Comparison of ENCODE assay signal across 23 cellular contexts in the genomic region with DNA sequence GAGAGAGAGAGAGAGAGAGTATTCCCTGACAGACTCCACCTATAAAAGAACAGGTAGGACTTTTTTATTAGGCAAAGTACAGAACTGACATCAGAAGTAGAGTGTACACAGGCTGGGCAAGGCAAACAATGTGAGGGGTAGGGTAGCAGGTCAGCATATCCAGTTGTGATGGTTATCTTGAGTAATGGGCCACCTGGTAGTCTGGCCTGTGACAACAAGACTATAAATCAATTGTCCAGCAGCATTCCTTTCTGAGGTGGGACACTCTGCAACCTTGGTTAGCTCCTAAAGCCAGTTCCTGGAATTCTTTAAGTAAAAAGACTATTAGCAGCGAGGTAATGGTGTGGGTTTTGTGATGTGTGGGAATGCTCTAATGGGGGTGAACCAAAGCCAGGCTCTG. TPM values are rescaled to one million over a fixed set of nuclear protein-coding genes. Genes with fewer than 3 reads are reported as not detected.
DNase-seq lines count a peak whose midpoint lies in the region; TF ChIP-seq lines count a peak whose summit lies in the region.
"Had no signal": no experiment of that assay in that cellular context is flagged by ENCODE, and none has a peak within 500 bp of the region (broad histone marks: within the 10 kb centered on the region; RNA-seq: fewer than 3 reads in every experiment).

No MANE protein-coding gene starts in this region.

- no TSS peak for BruUV-seq in PC-9 (replicated peaks; lab: Mats Ljungman, UMichigan)

- H3K27ac ChIP-seq in PC-9 (peak overlapping the region; percentile 72), hepatocyte (peak overlapping the region; percentile 92), prostate gland (peak overlapping the region; percentile 76 to 79)
- H3K27ac ChIP-seq: heart left ventricle had no signal

- peaks cover 27% of the 10 kb centered on the region for H3K4me1 ChIP-seq in PC-9 (replicated peaks; ENCODE audit: insufficient read depth)
- peaks cover 6% of the 10 kb centered on the region for H3K4me1 ChIP-seq in hepatocyte (ENCODE audit: insufficient read depth)
- H3K4me1 ChIP-seq in prostate gland (replicated peaks) = no peaks in the 10 kb centered on the region

- H3K36me3 ChIP-seq in PC-9 (ENCODE audit: low read depth) = no peaks in the 10 kb centered on the region
- H3K36me3 ChIP-seq in hepatocyte (replicated peaks; ENCODE audit: insufficient read depth, low read depth) = no peaks in the 10 kb centered on the region
- H3K36me3 ChIP-seq in prostate gland = no peaks in the 10 kb centered on the region

- DNase-seq in ELF-1 (ENCODE audit: low read depth, low spot score) (peak; percentile 72), PC-9 (peak; percentile 74 to 95), hepatocyte (ENCODE audit: low spot score) (peak; percentile 64), prostate gland (ENCODE audit: low spot score) (peak; percentile 74), endothelial cell (ENCODE audit: low spot score) (no peak), inferior parietal cortex (ENCODE audit: extremely low spot score) (no peak), Kasumi-1 (lab: John Stamatoyannopoulos, UW) (no peak)
- DNase-seq: activated CD8-positive, alpha-beta T cell treated with anti-CD3 and anti-CD28 coated beads for 36 hours; activated effector memory CD4-positive, alpha-beta T cell treated with anti-CD3 and anti-CD28 coated beads, Interleukin-2, amount 50 U/mL, for 16 hours; activated naive CD8-positive, alpha-beta T cell treated with anti-CD3 and anti-CD28 coated beads, Interleukin-2, amount 10 ng/mL, durations not matched to agents 7 days and 5 days; activated T-cell treated with anti-CD3 and anti-CD28 coated beads for 4 hours; cerebellar nuclear complex; COR-L47; DND-41; erythroblast; heart left ventricle; left ventricle myocardium superior; NCI-H1105; NCI-H82; posterior cingulate gyrus had no signal

- intact Hi-C loops in PC-9 (cut with micrococcal nuclease; ENCODE audit: unreplicated experiment) (loop anchor here (1.0 to 2.0 kb wide), 3 partner anchors 15 to 245 kb away; partner anchors contain the start of gene TMCC1), prostate gland (cut with DNase I) (no loop called here)

- peak; percentile 36 for TF ChIP-seq POLR2A in prostate gland (IDR thresholded peaks at IDR 0.05)

- H3K36me3 Mint-ChIP-seq in endothelial cell (ENCODE audit: low read depth, unreplicated experiment) = peaks cover 36% of the 10 kb centered on the region

- H3K79me2 ChIP-seq in PC-9 (ENCODE audit: low read depth) (no peaks in the 10 kb centered on the region), hepatocyte (no peaks in the 10 kb centered on the region)

- H4K20me1 ChIP-seq in PC-9 (ENCODE audit: insufficient read depth) (no peaks in the 10 kb centered on the region), hepatocyte (ENCODE audit: insufficient read depth, poor library complexity, severe bottlenecking) (no peaks in the 10 kb centered on the region)

- TF ChIP-seq CTCF in PC-9 (conservative IDR thresholded peaks at IDR 0.05) = no peak
- TF ChIP-seq CTCF in hepatocyte (IDR thresholded peaks at IDR 0.05; ENCODE audit: poor library complexity) = no peak
- TF ChIP-seq CTCF in prostate gland (IDR thresholded peaks at IDR 0.05) = no peak
- no peak for TF ChIP-seq CTCF in endothelial cell (IDR thresholded peaks at IDR 0.05; ENCODE audit: unreplicated experiment)

- no peak overlapping the region for H3K4me3 Mint-ChIP-seq in endothelial cell (ENCODE audit: unreplicated experiment)
- H3K4me3 Mint-ChIP-seq: activated CD8-positive, alpha-beta T cell treated with anti-CD3 and anti-CD28 coated beads for 36 hours; activated naive CD8-positive, alpha-beta T cell treated with anti-CD3 and anti-CD28 coated beads, Interleukin-2, amount 10 ng/mL, durations not matched to agents 7 days and 5 days; B cell; neural crest cell; stimulated activated naive CD8-positive, alpha-beta T cell treated with anti-CD3 and anti-CD28 coated beads, Interleukin-15, Interleukin-2, amounts not matched to agents 100 ng/mL and 50 ng/mL, for 24 hours had no signal

- peaks cover 34% of the 10 kb centered on the region for H3K9me3 ChIP-seq in PC-9 (ENCODE audit: insufficient read depth, low read depth)
- peaks cover 20% of the 10 kb centered on the region for H3K9me3 ChIP-seq in hepatocyte (ENCODE audit: low read depth)
- H3K9me3 ChIP-seq in prostate gland = no peaks in the 10 kb centered on the region

- H3K27ac Mint-ChIP-seq in endothelial cell (ENCODE audit: unreplicated experiment) = no peak overlapping the region
- H3K27ac Mint-ChIP-seq: activated CD8-positive, alpha-beta T cell treated with anti-CD3 and anti-CD28 coated beads for 36 hours; activated naive CD8-positive, alpha-beta T cell treated with anti-CD3 and anti-CD28 coated beads, Interleukin-2, amount 10 ng/mL, durations not matched to agents 7 days and 5 days; B cell; stimulated activated naive CD8-positive, alpha-beta T cell treated with anti-CD3 and anti-CD28 coated beads, Interleukin-15, Interleukin-2, amounts not matched to agents 100 ng/mL and 50 ng/mL, for 24 hours had no signal

- peaks cover 6% of the 10 kb centered on the region for H3K27me3 Mint-ChIP-seq in endothelial cell (ENCODE audit: unreplicated experiment)
- H3K27me3 Mint-ChIP-seq: activated CD8-positive, alpha-beta T cell treated with anti-CD3 and anti-CD28 coated beads for 36 hours; activated naive CD8-positive, alpha-beta T cell treated with anti-CD3 and anti-CD28 coated beads, Interleukin-2, amount 10 ng/mL, durations not matched to agents 7 days and 5 days; B cell; stimulated activated naive CD8-positive, alpha-beta T cell treated with anti-CD3 and anti-CD28 coated beads, Interleukin-15, Interleukin-2, amounts not matched to agents 100 ng/mL and 50 ng/mL, for 24 hours had no signal

- H3K27me3 ChIP-seq in PC-9 (ENCODE audit: insufficient read depth, low read depth) (no peaks in the 10 kb centered on the region), hepatocyte (no peaks in the 10 kb centered on the region), prostate gland (replicated peaks; ENCODE audit: insufficient read depth) (no peaks in the 10 kb centered on the region)
- H3K27me3 ChIP-seq: heart left ventricle had no signal

- no peaks in the 10 kb centered on the region for H3K4me1 Mint-ChIP-seq in endothelial cell (ENCODE audit: unreplicated experiment)
- H3K4me1 Mint-ChIP-seq: activated naive CD8-positive, alpha-beta T cell treated with anti-CD3 and anti-CD28 coated beads, Interleukin-2, amount 10 ng/mL, durations not matched to agents 7 days and 5 days; neural crest cell had no signal

- no peak overlapping the region; the same call in 1 of the 2 replicates for H2AFZ ChIP-seq in PC-9
- H2AFZ ChIP-seq in hepatocyte = no peak overlapping the region

- H3F3A ChIP-seq in PC-9 (ENCODE audit: insufficient read depth, low read depth) = peaks cover 13% of the 10 kb centered on the region

- CTCF ChIA-PET in PC-9 (lab: Charles Lee) = interaction anchor here (0.6 to 1.3 kb wide), 5 partner anchors 14 to 187 kb away, joined by 3 to 13 read pairs (median 5); no protein-coding TSS in a partner anchor

- no peaks in the 10 kb centered on the region for H3K9me2 ChIP-seq in PC-9 (ENCODE audit: insufficient read depth)
- no peaks in the 10 kb centered on the region for H3K9me2 ChIP-seq in hepatocyte (replicated peaks; ENCODE audit: insufficient read depth)

- POLR2A ChIA-PET in PC-9 (lab: Charles Lee; ENCODE audit: unreplicated experiment) = interaction anchor here (0.6 to 1.0 kb wide), 5 partner anchors 15 to 508 kb away, joined by 4 to 35 read pairs (median 7); partner anchors contain the start of gene TMCC1

- H3K4me2 ChIP-seq in PC-9 (peak overlapping the region; percentile 64), hepatocyte (peak overlapping the region; percentile 44)

- WGBS in hepatocyte (ENCODE audit: low lambda C conversion rate, missing lambda C conversion rate) = 38% methylated on average over 1 of the region's 1 CpG
- WGBS in prostate gland = 58% methylated on average over 1 of the region's 1 CpG

- H3K4me3 ChIP-seq in PC-9 (peak overlapping the region; percentile 38; the same call in 1 of the 2 replicates), hepatocyte (no peak overlapping the region), prostate gland (no peak overlapping the region)
- H3K4me3 ChIP-seq: heart left ventricle had no signal

- peaks cover 21% of the 10 kb centered on the region for H3K9me3 Mint-ChIP-seq in endothelial cell (ENCODE audit: unreplicated experiment)

RNA-seq across cellular contexts. Expression of gene TMCC1, which starts 14.9 kb away (rescaled TPM):
- total RNA-seq in PC-9 (2021) = 41.4 and 48.1 TPM in 2 replicates
- 17.3 and 25.7 TPM in 2 replicates for total RNA-seq in hepatocyte
- 7.0 and 8.5 TPM in 2 replicates for polyA plus RNA-seq in hepatocyte
- 10 to 100 TPM; 27.6 to 43.9 TPM for total RNA-seq in prostate gland
- 50.9 TPM for total RNA-seq in endothelial cell (ENCODE audit: unreplicated experiment)

Comparison
In these comparisons a context has a peak if more than half of its experiments do, and no peak if none do; other contexts are left out.
1. DNase-seq: peak in ELF-1 (single experiment), PC-9 (2 of 2), hepatocyte (single experiment) and prostate gland (single experiment); none in endothelial cell (single experiment), inferior parietal cortex (single experiment) and Kasumi-1 (0 of 2).
2. Peak in every context shown above with its lines, with median percentiles within 50 percentile points of each other: H3K27ac ChIP-seq.